Comparison of ENCODE assay signal across 1 cellular context in the genomic region with DNA sequence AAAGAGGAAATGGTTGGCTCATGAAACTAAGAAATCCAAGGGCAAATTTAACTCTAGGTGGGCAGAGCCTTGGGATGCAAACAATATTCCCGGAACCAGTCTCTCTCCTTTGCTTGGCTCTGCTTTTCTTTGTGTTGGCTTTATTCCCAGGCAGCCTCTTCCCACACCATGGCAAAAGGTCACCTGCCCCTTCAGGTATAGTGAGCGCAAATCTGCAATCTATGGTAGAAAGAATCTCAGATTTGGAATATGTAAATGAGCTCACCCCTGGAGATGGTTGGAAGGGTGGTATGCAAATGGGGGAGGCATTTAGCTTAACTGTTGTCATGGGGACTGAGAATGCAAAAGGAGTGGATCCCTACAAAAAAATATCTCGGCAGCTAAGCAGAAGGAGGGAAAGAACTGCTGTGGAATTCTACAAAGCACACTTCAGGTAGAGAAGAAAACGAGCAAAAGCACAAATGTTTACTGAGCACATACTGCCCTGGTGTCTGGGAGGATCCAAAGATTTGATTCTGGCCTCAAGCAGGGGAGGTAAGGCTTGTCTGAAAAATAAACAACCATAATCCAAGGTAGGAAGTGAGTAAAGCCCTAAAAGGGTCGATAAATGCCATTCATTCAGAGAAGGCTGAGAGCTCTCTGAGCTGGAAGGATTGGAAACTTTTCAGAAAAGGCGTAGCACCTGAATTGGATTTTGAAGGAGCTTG.
TF ChIP-seq lines count a peak whose summit lies in the region.

No MANE protein-coding gene starts in this region.

TF ChIP-seq in IMR-90, 13 proteins besides CTCF, POLR2A, EP300 and RAD21:
- TF ChIP-seq ELK1 (IDR thresholded peaks at IDR 0.05; ENCODE audit: borderline replicate concordance, low read depth, low read length) (no peak), FOS (IDR thresholded peaks at IDR 0.05; ENCODE audit: low read depth, low read length) (no peak), MAZ (IDR thresholded peaks at IDR 0.05; ENCODE audit: borderline replicate concordance, low read depth, low read length) (no peak), MXI1 (IDR thresholded peaks at IDR 0.05; ENCODE audit: borderline replicate concordance, low read depth, low read length) (no peak), CEBPB (IDR thresholded peaks at IDR 0.05; ENCODE audit: low read depth, low read length) (no peak), SMC3 (IDR thresholded peaks at IDR 0.05; ENCODE audit: low read depth, low read length) (no peak), RCOR1 (IDR thresholded peaks at IDR 0.05; ENCODE audit: insufficient replicate concordance, low read length) (no peak), USF2 (IDR thresholded peaks at IDR 0.05; ENCODE audit: low read depth, low read length) (no peak), CHD1 (IDR thresholded peaks at IDR 0.05; ENCODE audit: low read depth, low read length) (no peak), NFE2L2 (IDR thresholded peaks at IDR 0.05; ENCODE audit: low read depth, low read length) (no peak), MAFK (IDR thresholded peaks at IDR 0.05; ENCODE audit: low read depth, low read length) (no peak)
